33 cellular contexts compared by ENCODE assay signal in genomic region chr1:88560614-88561013, GRCh38.
"Had no signal": no experiment of that assay in that cellular context is flagged by ENCODE, and none has a peak within 500 bp of the region (broad histone marks: within the 10 kb centered on the region; RNA-seq: fewer than 3 reads in every experiment).

No MANE protein-coding gene starts in this region.

- H3K4me3 ChIP-seq: adrenal gland, ascending aorta, body of pancreas, breast epithelium, cardiac muscle cell had no signal

- H3K27ac ChIP-seq: adrenal gland, ascending aorta, body of pancreas, brain microvascular endothelial cell, breast epithelium, cardiac muscle cell had no signal

- FAIRE-seq: astrocyte, bronchial epithelial cell had no signal

- DNase-seq: activated effector memory CD4-positive, alpha-beta T cell treated with anti-CD3 and anti-CD28 coated beads, Interleukin-2, amount 50 U/mL, for 16 hours; activated effector memory CD4-positive, alpha-beta T cell treated with Interleukin-2 at 50 U/mL for 16 hours; activated gamma-delta T cell; activated gamma-delta T cell treated with Interleukin-2 at 50 U/mL for 16 hours; activated naive CD4-positive, alpha-beta T cell; activated naive CD4-positive, alpha-beta T cell treated with anti-CD3 and anti-CD28 coated beads for 36 hours; activated naive CD4-positive, alpha-beta T cell treated with anti-CD3 and anti-CD28 coated beads, Interleukin-2, amount 10 ng/mL, durations not matched to agents 7 days and 5 days; activated naive CD4-positive, alpha-beta T cell treated with anti-CD3 and anti-CD28 coated beads, Interleukin-2, amount 50 U/mL, for 16 hours; activated naive CD4-positive, alpha-beta T cell treated with Interleukin-2 at 50 U/mL for 16 hours; activated naive CD8-positive, alpha-beta T cell treated with anti-CD3 and anti-CD28 coated beads for 36 hours; activated naive CD8-positive, alpha-beta T cell treated with anti-CD3 and anti-CD28 coated beads, Interleukin-2, amount 10 ng/mL, durations not matched to agents 7 days and 5 days; activated naive CD8-positive, alpha-beta T cell treated with anti-CD3 and anti-CD28 coated beads, Interleukin-2, amount 50 U/mL, for 24 hours; activated T-cell treated with anti-CD3 and anti-CD28 coated beads, Interleukin-2, amount 50 U/mL, for 24 hours; activated T-cell treated with anti-CD3 and anti-CD28 coated beads, Interleukin-2, amount 50 U/mL, for 4 hours; activated T-cell treated with anti-CD3 and anti-CD28 coated beads, Interleukin-2, amount 50 U/mL, for 48 hours; activated T-cell treated with anti-CD3 and anti-CD28 coated beads, Interleukin-2, amount 50 U/mL, for 72 hours; adrenal gland; amniotic stem cell; amygdala; anterior cingulate cortex; aorta; body of pancreas; brain microvascular endothelial cell; caudate nucleus; central memory CD4-positive, alpha-beta T cell; cerebellar nuclear complex had no signal

- ATAC-seq: activated naive CD4-positive, alpha-beta T cell treated with anti-CD3 and anti-CD28 coated beads, Interleukin-2, amount 50 U/mL, for 72 hours; activated naive CD8-positive, alpha-beta T cell treated with anti-CD3 and anti-CD28 coated beads, Interleukin-2, amount 50 U/mL, for 24 hours; activated T-cell treated with anti-CD3 and anti-CD28 coated beads, Interleukin-2, amount 50 U/mL, for 4 hours; activated T-cell treated with anti-CD3 and anti-CD28 coated beads, Interleukin-2, amount 50 U/mL, for 72 hours; activated T-helper 17 cell treated with anti-CD3 and anti-CD28 coated beads, Interleukin-2, amount 50 U/mL, for 72 hours; body of pancreas had no signal

- H3K9me3 ChIP-seq: adrenal gland, ascending aorta, body of pancreas, breast epithelium had no signal

- H3K4me1 ChIP-seq: adrenal gland, ascending aorta, body of pancreas, breast epithelium had no signal

- H3K36me3 ChIP-seq: adrenal gland, ascending aorta, brain microvascular endothelial cell, breast epithelium, cardiac muscle cell had no signal

- H3K27me3 ChIP-seq: adrenal gland, ascending aorta, body of pancreas, brain microvascular endothelial cell, breast epithelium, cardiac muscle cell had no signal
